In genomic region chr5:147036691-147037245, GRCh38 we compare ENCODE assay signal across 24 cellular contexts.
A peak's percentile ranks its signal among the peaks of the same experiment; 100 is the strongest.
DNase-seq lines count a peak whose midpoint lies in the region; ATAC-seq and TF ChIP-seq lines count a peak whose summit lies in the region.
"Had no signal": no experiment of that assay in that cellular context is flagged by ENCODE, and none has a peak within 500 bp of the region (broad histone marks: within the 10 kb centered on the region; RNA-seq: fewer than 3 reads in every experiment).

No MANE protein-coding gene starts in this region.

- intact Hi-C loops in HCT116 (cut with micrococcal nuclease) (no loop called here), colonic mucosa (cut with DNase I) (no loop called here)

- TF ChIP-seq POLR2A in HCT116 (IDR thresholded peaks at IDR 0.05; ENCODE audit: borderline replicate concordance, extremely low read depth, insufficient read depth, insufficient read length) = no peak

- H3K9me2 ChIP-seq in HCT116 (ENCODE audit: insufficient read depth) = no peaks in the 10 kb centered on the region

- no peak for DNase-seq in HCT116 (ENCODE audit: low read depth, low spot score)
- peak; percentile 13 for DNase-seq in amniotic epithelial cell (ENCODE audit: low read depth)
- DNase-seq in epithelial cell of esophagus (ENCODE audit: low read depth) = peak; percentile 63
- DNase-seq in retinal pigment epithelial cell (ENCODE audit: low read depth) = peak; percentile 96
- DNase-seq in GM20000 (ENCODE audit: low spot score) = no peak
- no peak for DNase-seq in colonic mucosa
- no peak for DNase-seq in DMS53 treated with DMSO at 0.1 percent for 48 hours (lab: John Stamatoyannopoulos, UW; ENCODE audit: unreplicated experiment)
- DNase-seq: CD4-positive, CD25-positive, alpha-beta regulatory T cell; Kasumi-1; MV-4-11; NCI-H1105; NCI-H1436 treated with DMSO at 0.1 percent for 48 hours; NCI-H1930; NCI-H2107; NCI-H524; NCI-H774; NK-92 treated with Interleukin-12 subunit alpha and Interleukin-12 subunit beta, amount 100 ng/mL, for 24 hours; PC-9; Right ventricle myocardium superior had no signal

- POLR2A ChIA-PET in HCT116 (lab: Charles Lee) = no interaction called here

- RAD21 ChIA-PET in HCT116 (lab: Charles Lee; ENCODE audit: low non-redundant PET in 1 of 2, low total read pairs in 2 of 2, uncharacterized antibody in 2 of 2, unreplicated experiment in 2 of 2) = no interaction called here

- TF ChIP-seq CTCF in HCT116 (IDR thresholded peaks at IDR 0.05 in 2 of 3, conservative IDR thresholded peaks at IDR 0.05 in 1 of 3; ENCODE audit: borderline replicate concordance in 1 of 3, insufficient read depth in 1 of 3, low read depth in 2 of 3, low read length in 2 of 3) (no peak), epithelial cell of esophagus (IDR thresholded peaks at IDR 0.05; ENCODE audit: insufficient read depth, low read depth, low read length, missing control alignments) (no peak), retinal pigment epithelial cell (conservative IDR thresholded peaks at IDR 0.05; ENCODE audit: low read depth, low read length) (no peak), GM20000 (IDR thresholded peaks at IDR 0.05; ENCODE audit: extremely low read depth, missing control alignments) (no peak), colonic mucosa (IDR thresholded peaks at IDR 0.05) (no peak)

- no peak for TF ChIP-seq RAD21 in HCT116 (IDR thresholded peaks at IDR 0.05; ENCODE audit: low read depth)

- ATAC-seq in HCT116 = no peak
- ATAC-seq: GM23338, K562 had no signal

- no peaks in the 10 kb centered on the region for H4K20me1 ChIP-seq in HCT116 (ENCODE audit: insufficient read depth)
- H4K20me1 ChIP-seq: BLaER1 had no signal

- H3K4me1 ChIP-seq in HCT116 (ENCODE audit: control insufficient read depth in 1 of 2, insufficient read depth in 2 of 2, low read length in 2 of 2) (peaks cover 0 to 14% of the 10 kb centered on the region in 2 experiments; a peak in 2 of 4 replicates), colonic mucosa (no peaks in the 10 kb centered on the region)
- H3K4me1 ChIP-seq: BLaER1, HAP-1 had no signal

- H3K4me2 ChIP-seq in HCT116 (ENCODE audit: low read length) = peak overlapping the region; percentile 16; the same call in 1 of the 2 replicates
- H3K4me2 ChIP-seq: BLaER1, GM23338, PC-9 had no signal

- H3K79me2 ChIP-seq in HCT116 (ENCODE audit: insufficient read depth, low read length) = no peaks in the 10 kb centered on the region

- H3K9ac ChIP-seq in HCT116 (ENCODE audit: low read length) (no peak overlapping the region), colonic mucosa (ENCODE audit: low read depth in 2 of 2, low read length in 2 of 2) (no peak overlapping the region)
- H3K9ac ChIP-seq: BLaER1 had no signal

- CTCF ChIA-PET in HCT116 (lab: Charles Lee) = no interaction called here

- no TSS peak for BruUV-seq in HCT116 (replicated peaks; lab: Mats Ljungman, UMichigan)

- no peak overlapping the region for H3K27ac ChIP-seq in HCT116 (ENCODE audit: low read depth, low read length)
- no peak overlapping the region for H3K27ac ChIP-seq in colonic mucosa
- H3K27ac ChIP-seq: BLaER1, PC-9, SJSA1 had no signal

- H3K4me3 ChIP-seq in HCT116 (replicated peaks in 1 of 2; ENCODE audit: low read depth in 1 of 2, low read length in 2 of 2) = no peak overlapping the region
- no peak overlapping the region for H3K4me3 ChIP-seq in epithelial cell of esophagus (ENCODE audit: low read length)
- H3K4me3 ChIP-seq in retinal pigment epithelial cell (ENCODE audit: low read length) = no peak overlapping the region
- no peak overlapping the region for H3K4me3 ChIP-seq in colonic mucosa
- H3K4me3 ChIP-seq: BLaER1, GM23338, HAP-1, K562, PC-9, SJSA1 had no signal

- no peak overlapping the region for H2AFZ ChIP-seq in HCT116 (ENCODE audit: low read depth, low read length, poor library complexity, severe bottlenecking)
- H2AFZ ChIP-seq: GM23338, PC-9 had no signal

- H3K9me3 ChIP-seq in HCT116 (ENCODE audit: control insufficient read depth in 1 of 2, insufficient read depth in 1 of 2, low read depth in 1 of 2, low read length in 2 of 2) = no peaks in the 10 kb centered on the region
- no peaks in the 10 kb centered on the region for H3K9me3 ChIP-seq in colonic mucosa
- H3K9me3 ChIP-seq: HAP-1, SJSA1 had no signal

- H3K27me3 ChIP-seq in HCT116 (ENCODE audit: insufficient read depth, low read length) (0 out of 2 replicates have a peak, but pooled peaks cover 3% of the 10 kb centered on the region), colonic mucosa (no peaks in the 10 kb centered on the region)
- H3K27me3 ChIP-seq: BLaER1, SJSA1 had no signal

- no peaks in the 10 kb centered on the region for H3K36me3 ChIP-seq in HCT116 (ENCODE audit: control insufficient read depth in 1 of 2, insufficient read depth in 2 of 2, low read length in 2 of 2)
- no peaks in the 10 kb centered on the region for H3K36me3 ChIP-seq in colonic mucosa
- H3K36me3 ChIP-seq: BLaER1, HAP-1, SJSA1 had no signal

TF ChIP-seq in HCT116, 20 proteins besides CTCF, POLR2A, EP300 and RAD21:
- no peak for TF ChIP-seq SIN3A (IDR thresholded peaks at IDR 0.05; ENCODE audit: low read depth)
- no peak for TF ChIP-seq JUND (IDR thresholded peaks at IDR 0.05)
- TF ChIP-seq TCF7L2 (IDR thresholded peaks at IDR 0.05; ENCODE audit: borderline replicate concordance, extremely low read depth, insufficient read depth, insufficient read length) = no peak
- TF ChIP-seq EGR1 (IDR thresholded peaks at IDR 0.05; ENCODE audit: low read depth) = no peak
- no peak for TF ChIP-seq ZFX (IDR thresholded peaks at IDR 0.05)
- TF ChIP-seq FOSL1 (IDR thresholded peaks at IDR 0.05; ENCODE audit: low read depth) = no peak
- TF ChIP-seq, protein P1, sequence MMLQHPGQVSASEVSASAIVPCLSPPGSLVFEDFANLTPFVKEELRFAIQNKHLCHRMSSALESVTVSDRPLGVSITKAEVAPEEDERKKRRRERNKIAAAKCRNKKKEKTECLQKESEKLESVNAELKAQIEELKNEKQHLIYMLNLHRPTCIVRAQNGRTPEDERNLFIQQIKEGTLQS (IDR thresholded peaks at IDR 0.05) = no peak
- TF ChIP-seq CBX3 (IDR thresholded peaks at IDR 0.05; ENCODE audit: low read depth) = no peak
- TF ChIP-seq SP1 (IDR thresholded peaks at IDR 0.05; ENCODE audit: low read depth) = no peak
- TF ChIP-seq YY1 (IDR thresholded peaks at IDR 0.05; ENCODE audit: extremely low read depth, insufficient replicate concordance, low read depth, low read length) = no peak
- no peak for TF ChIP-seq EZH2 (IDR thresholded peaks at IDR 0.05)
- TF ChIP-seq EZH2phosphoT487 (IDR thresholded peaks at IDR 0.05; ENCODE audit: borderline replicate concordance) = no peak
- no peak for TF ChIP-seq ZBTB33 (IDR thresholded peaks at IDR 0.05; ENCODE audit: extremely low read depth, insufficient replicate concordance, low read length)
- TF ChIP-seq REST (IDR thresholded peaks at IDR 0.05; ENCODE audit: low read depth) = no peak
- TF ChIP-seq POLR2AphosphoS5 (IDR thresholded peaks at IDR 0.05; ENCODE audit: low read depth, low read length) = no peak
- no peak for TF ChIP-seq ELF1 (IDR thresholded peaks at IDR 0.05; ENCODE audit: borderline replicate concordance, low read depth)

Comparison
In these comparisons a context has a peak if more than half of its experiments do, and no peak if none do; other contexts are left out.
1. DNase-seq: peak in amniotic epithelial cell (single experiment), epithelial cell of esophagus (single experiment) and retinal pigment epithelial cell (single experiment); none in HCT116 (single experiment), GM20000 (single experiment), colonic mucosa (single experiment) and DMS53 treated with DMSO at 0.1 percent for 48 hours (single experiment).